8 cellular contexts compared by ENCODE assay signal in the genomic region with DNA sequence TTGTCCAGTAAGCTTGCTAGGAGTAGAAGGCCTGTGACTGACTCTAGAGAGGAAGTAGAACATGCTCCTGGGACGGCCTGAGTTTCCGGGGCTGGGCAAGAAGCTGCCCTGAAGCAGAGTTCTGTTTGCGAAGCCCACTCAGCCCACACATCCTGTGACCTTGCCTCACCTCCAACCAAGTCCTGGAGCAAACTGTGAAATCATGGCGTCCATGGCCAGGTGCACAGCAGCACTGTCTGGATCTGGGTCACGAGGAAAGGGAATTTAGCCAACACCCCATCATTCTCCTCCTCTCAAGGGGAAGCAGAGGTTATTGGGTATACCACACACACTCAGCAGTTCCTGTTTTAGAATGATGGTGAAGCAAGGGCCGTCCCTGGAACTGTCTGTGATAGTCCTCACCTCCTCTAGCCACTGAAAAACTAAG.
DNase-seq lines count a peak whose midpoint lies in the region; ATAC-seq and TF ChIP-seq lines count a peak whose summit lies in the region.

No MANE protein-coding gene starts in this region.

- intact Hi-C loops in Right ventricle myocardium inferior (cut with DNase I) (loop anchor here (10.0 kb wide), 1 partner anchor 67 kb away; no protein-coding TSS in a partner anchor), cardiac septum (cut with DNase I) (loop anchor here (10.0 kb wide), 1 partner anchor 103 kb away; no protein-coding TSS in a partner anchor), upper lobe of right lung (cut with DNase I) (loop anchor here (5.0 kb wide), 1 partner anchor 119 kb away; no protein-coding TSS in a partner anchor)

- DNase-seq in Right ventricle myocardium inferior (ENCODE audit: missing footprints) (peak; percentile 69), right atrium auricular region (ENCODE audit: low spot score) (no peak), cardiac septum (ENCODE audit: low spot score) (peak; percentile 85), upper lobe of right lung (peak; percentile 75), D341Med (ENCODE audit: low spot score) (no peak), NCI-H2081 treated with DMSO at 0.1 percent for 48 hours (lab: John Stamatoyannopoulos, UW) (no peak)

- no peaks in the 10 kb centered on the region for H3K79me2 ChIP-seq in SU-DHL-6 (ENCODE audit: insufficient read depth, low read length)

- no peaks in the 10 kb centered on the region for H4K20me1 ChIP-seq in SU-DHL-6 (ENCODE audit: low read depth, low read length)

- H3K9ac ChIP-seq in SU-DHL-6 (ENCODE audit: low read length) = no peak overlapping the region

- H3K4me1 ChIP-seq in right atrium auricular region (no peaks in the 10 kb centered on the region), upper lobe of right lung (no peaks in the 10 kb centered on the region)

- peak overlapping the region; percentile 17 for H3K4me2 ChIP-seq in SU-DHL-6 (ENCODE audit: low read depth, low read length, poor library complexity, severe bottlenecking)

- H3K9me2 ChIP-seq in SU-DHL-6 (replicated peaks; ENCODE audit: insufficient read depth, low read length) = no peaks in the 10 kb centered on the region

- H3F3A ChIP-seq in SU-DHL-6 (ENCODE audit: insufficient read depth) = no peaks in the 10 kb centered on the region

- H3K4me3 ChIP-seq in right atrium auricular region (no peak overlapping the region), SU-DHL-6 (ENCODE audit: insufficient read depth, low read length, poor library complexity, severe bottlenecking) (no peak overlapping the region), upper lobe of right lung (no peak overlapping the region)

- H3K27me3 ChIP-seq in right atrium auricular region (no peaks in the 10 kb centered on the region), SU-DHL-6 (ENCODE audit: low read length) (no peaks in the 10 kb centered on the region), upper lobe of right lung (no peaks in the 10 kb centered on the region)

- TF ChIP-seq CTCF in right atrium auricular region (IDR thresholded peaks at IDR 0.05) = no peak
- TF ChIP-seq CTCF in SU-DHL-6 (IDR thresholded peaks at IDR 0.05; ENCODE audit: insufficient read depth, low read length, poor library complexity, severe bottlenecking) = no peak
- TF ChIP-seq CTCF in upper lobe of right lung (IDR thresholded peaks at IDR 0.05) = no peak

- H2AFZ ChIP-seq in SU-DHL-6 (ENCODE audit: low read depth, low read length, severe bottlenecking) = peak overlapping the region; percentile 90

- ATAC-seq in Right ventricle myocardium inferior = peak; percentile 72
- peak; percentile 89 for ATAC-seq in upper lobe of right lung
- ATAC-seq in HG03045 (IDR thresholded peaks at IDR 0.05; ENCODE audit: unreplicated experiment) = no peak

- no peaks in the 10 kb centered on the region for H3K36me3 ChIP-seq in right atrium auricular region
- no peaks in the 10 kb centered on the region for H3K36me3 ChIP-seq in SU-DHL-6 (ENCODE audit: low read length)
- no peaks in the 10 kb centered on the region for H3K36me3 ChIP-seq in upper lobe of right lung

- H3K9me3 ChIP-seq in right atrium auricular region (no peaks in the 10 kb centered on the region), SU-DHL-6 (ENCODE audit: insufficient read depth, low read length) (no peaks in the 10 kb centered on the region), upper lobe of right lung (no peaks in the 10 kb centered on the region)

- no peak overlapping the region for H3K27ac ChIP-seq in right atrium auricular region
- no peak overlapping the region for H3K27ac ChIP-seq in SU-DHL-6 (ENCODE audit: low read depth, low read length)
- H3K27ac ChIP-seq in upper lobe of right lung = no peak overlapping the region

Comparison
In these comparisons a context has a peak if more than half of its experiments do, and no peak if none do; other contexts are left out.
1. DNase-seq: peak in Right ventricle myocardium inferior (single experiment), cardiac septum (single experiment) and upper lobe of right lung (single experiment); none in right atrium auricular region (single experiment), D341Med (single experiment) and NCI-H2081 treated with DMSO at 0.1 percent for 48 hours (single experiment).